15 cellular contexts compared by ENCODE assay signal in the genomic region with DNA sequence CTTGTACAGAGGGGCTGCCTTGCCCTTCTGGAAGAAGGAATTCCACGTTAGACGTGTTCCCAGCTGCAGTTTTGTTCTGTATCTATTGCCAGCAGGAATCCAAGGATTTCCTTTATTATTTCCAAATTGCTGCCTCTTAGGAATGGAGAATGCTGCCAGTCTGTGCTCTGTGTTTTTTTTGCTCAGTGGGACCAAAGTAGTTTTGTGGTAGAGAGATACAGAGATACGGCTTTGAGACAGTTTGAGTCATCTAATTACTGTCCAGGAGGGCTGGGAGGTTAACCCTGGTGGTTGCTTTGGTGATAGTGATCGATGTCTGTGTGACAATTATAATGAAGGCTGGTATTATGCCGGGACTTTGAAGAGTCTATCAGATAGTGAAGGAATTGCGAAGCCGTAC. TPM values are rescaled to one million over a fixed set of nuclear protein-coding genes. Genes with fewer than 3 reads are reported as not detected.
A peak's percentile ranks its signal among the peaks of the same experiment; 100 is the strongest.
DNase-seq lines count a peak whose midpoint lies in the region; ATAC-seq and TF ChIP-seq lines count a peak whose summit lies in the region.
"Had no signal": no experiment of that assay in that cellular context is flagged by ENCODE, and none has a peak within 500 bp of the region (broad histone marks: within the 10 kb centered on the region; RNA-seq: fewer than 3 reads in every experiment).

No MANE protein-coding gene starts in this region.

- no peaks in the 10 kb centered on the region for H3K36me3 ChIP-seq in brain microvascular endothelial cell (replicated peaks)
- H3K36me3 ChIP-seq in right atrium auricular region, result no peaks in the 10 kb centered on the region
- H3K36me3 ChIP-seq: stomach had no signal

- H3K9me3 ChIP-seq in right atrium auricular region, result no peaks in the 10 kb centered on the region
- H3K9me3 ChIP-seq: stomach had no signal

- no peaks in the 10 kb centered on the region for H3K9me3 Mint-ChIP-seq in Calu3 (ENCODE audit: low read depth, unreplicated experiment)
- H3K9me3 Mint-ChIP-seq in osteocyte (ENCODE audit: unreplicated experiment), result no peaks in the 10 kb centered on the region
- H3K9me3 Mint-ChIP-seq: activated naive CD8-positive, alpha-beta T cell treated with anti-CD3 and anti-CD28 coated beads, Interleukin-2, amount 10 ng/mL, durations not matched to agents 7 days and 5 days; immature natural killer cell had no signal

- TF ChIP-seq CTCF in Calu3 (IDR thresholded peaks at IDR 0.05; ENCODE audit: unreplicated experiment) (no peak), brain microvascular endothelial cell (IDR thresholded peaks at IDR 0.05; ENCODE audit: low read depth, low read length, missing control alignments) (no peak), osteocyte (IDR thresholded peaks at IDR 0.05) (no peak), right atrium auricular region (IDR thresholded peaks at IDR 0.05) (no peak)

- DNase-seq in Calu3 (no peak), NCI-H69 (lab: John Stamatoyannopoulos, UW) (peak; percentile 43), brain microvascular endothelial cell (no peak), osteocyte (ENCODE audit: extremely low spot score, unreplicated experiment) (no peak), NCI-H2171 treated with DMSO at 0.1 percent for 48 hours (lab: John Stamatoyannopoulos, UW) (no peak), foreskin melanocyte (no peak), right atrium auricular region (ENCODE audit: low spot score) (no peak)
- DNase-seq: activated naive CD8-positive, alpha-beta T cell treated with anti-CD3 and anti-CD28 coated beads, Interleukin-2, amount 10 ng/mL, durations not matched to agents 7 days and 5 days; CD4-positive, CD25-positive, alpha-beta regulatory T cell; HCEC 1CT; immature natural killer cell; NCI-H1436 treated with DMSO at 0.1 percent for 48 hours; retina; stomach had no signal

- intact Hi-C loops in Calu3 (cut with micrococcal nuclease; ENCODE audit: unreplicated experiment), result loop anchor here (5.0 kb wide), 1 partner anchor 91 kb away; no protein-coding TSS in a partner anchor

- no TSS peak for BruUV-seq in Calu3 (replicated peaks; lab: Mats Ljungman, UMichigan)

- no peaks in the 10 kb centered on the region for H3K27me3 Mint-ChIP-seq in Calu3 (ENCODE audit: unreplicated experiment)
- no peaks in the 10 kb centered on the region for H3K27me3 Mint-ChIP-seq in osteocyte (ENCODE audit: unreplicated experiment)

- H3K27ac ChIP-seq in brain microvascular endothelial cell (peak overlapping the region; percentile 95), right atrium auricular region (peak overlapping the region in 1 of 2 donors; percentile 22)

- H3K4me3 Mint-ChIP-seq in Calu3 (ENCODE audit: low read depth, unreplicated experiment), result no peak overlapping the region
- H3K4me3 Mint-ChIP-seq in osteocyte (ENCODE audit: unreplicated experiment), result no peak overlapping the region
- H3K4me3 Mint-ChIP-seq: activated naive CD8-positive, alpha-beta T cell treated with anti-CD3 and anti-CD28 coated beads, Interleukin-2, amount 10 ng/mL, durations not matched to agents 7 days and 5 days; CD4-positive, CD25-positive, alpha-beta regulatory T cell; immature natural killer cell had no signal

- H3K27ac Mint-ChIP-seq in Calu3 (ENCODE audit: unreplicated experiment) (peak overlapping the region; percentile 9), osteocyte (ENCODE audit: unreplicated experiment) (peak overlapping the region; percentile 71)
- H3K27ac Mint-ChIP-seq: activated naive CD8-positive, alpha-beta T cell treated with anti-CD3 and anti-CD28 coated beads, Interleukin-2, amount 10 ng/mL, durations not matched to agents 7 days and 5 days; CD4-positive, CD25-positive, alpha-beta regulatory T cell; immature natural killer cell had no signal

- ATAC-seq in HG02973 (IDR thresholded peaks at IDR 0.05; ENCODE audit: unreplicated experiment), result no peak

- CTCF ChIA-PET in Calu3 (lab: Charles Lee), result interaction anchor here (2.1 to 3.0 kb wide), 2 partner anchors 91 to 101 kb away, joined by 8 read pairs; no protein-coding TSS in a partner anchor

- H3K27me3 ChIP-seq in brain microvascular endothelial cell (replicated peaks) (no peaks in the 10 kb centered on the region), right atrium auricular region (no peaks in the 10 kb centered on the region)
- H3K27me3 ChIP-seq: stomach had no signal

- H3K36me3 Mint-ChIP-seq in Calu3 (ENCODE audit: insufficient read depth, unreplicated experiment) (peaks cover 39% of the 10 kb centered on the region), osteocyte (ENCODE audit: unreplicated experiment) (peaks cover 6% of the 10 kb centered on the region)
- H3K36me3 Mint-ChIP-seq: activated naive CD8-positive, alpha-beta T cell treated with anti-CD3 and anti-CD28 coated beads, Interleukin-2, amount 10 ng/mL, durations not matched to agents 7 days and 5 days; CD4-positive, CD25-positive, alpha-beta regulatory T cell; immature natural killer cell had no signal

- H3K4me1 Mint-ChIP-seq in Calu3 (ENCODE audit: low read depth, unreplicated experiment), result peaks cover 92% of the 10 kb centered on the region
- H3K4me1 Mint-ChIP-seq in osteocyte (ENCODE audit: unreplicated experiment), result peaks cover 99% of the 10 kb centered on the region
- H3K4me1 Mint-ChIP-seq: activated naive CD8-positive, alpha-beta T cell treated with anti-CD3 and anti-CD28 coated beads, Interleukin-2, amount 10 ng/mL, durations not matched to agents 7 days and 5 days; CD4-positive, CD25-positive, alpha-beta regulatory T cell; immature natural killer cell had no signal

- in situ Hi-C loops in brain microvascular endothelial cell (cut with HindIII; ENCODE audit: low pct_ligation_motif_present, low sequenced_read_pairs), result no loop called here

- H3K4me3 ChIP-seq in brain microvascular endothelial cell (ENCODE audit: low read depth, low read length) (no peak overlapping the region), right atrium auricular region (no peak overlapping the region)
- H3K4me3 ChIP-seq: stomach had no signal

- peaks cover 0 to 100% of the 10 kb centered on the region in 2 donors for H3K4me1 ChIP-seq in right atrium auricular region

RNA-seq across cellular contexts. Expression of a gene that starts 26.3 kb away (rescaled TPM):
- 75.1 and 78.6 TPM in 2 replicates for total RNA-seq in Calu3 (2022)
- total RNA-seq in osteocyte, result 91.0 and 94.7 TPM in 2 replicates
- 10 to 100 TPM; 13.2 to 20.3 TPM for total RNA-seq in right atrium auricular region
- total RNA-seq: activated naive CD8-positive, alpha-beta T cell treated with anti-CD3 and anti-CD28 coated beads, Interleukin-2, amount 10 ng/mL, durations not matched to agents 7 days and 5 days had no signal
